8 cellular contexts compared by ENCODE assay signal in the genomic region with DNA sequence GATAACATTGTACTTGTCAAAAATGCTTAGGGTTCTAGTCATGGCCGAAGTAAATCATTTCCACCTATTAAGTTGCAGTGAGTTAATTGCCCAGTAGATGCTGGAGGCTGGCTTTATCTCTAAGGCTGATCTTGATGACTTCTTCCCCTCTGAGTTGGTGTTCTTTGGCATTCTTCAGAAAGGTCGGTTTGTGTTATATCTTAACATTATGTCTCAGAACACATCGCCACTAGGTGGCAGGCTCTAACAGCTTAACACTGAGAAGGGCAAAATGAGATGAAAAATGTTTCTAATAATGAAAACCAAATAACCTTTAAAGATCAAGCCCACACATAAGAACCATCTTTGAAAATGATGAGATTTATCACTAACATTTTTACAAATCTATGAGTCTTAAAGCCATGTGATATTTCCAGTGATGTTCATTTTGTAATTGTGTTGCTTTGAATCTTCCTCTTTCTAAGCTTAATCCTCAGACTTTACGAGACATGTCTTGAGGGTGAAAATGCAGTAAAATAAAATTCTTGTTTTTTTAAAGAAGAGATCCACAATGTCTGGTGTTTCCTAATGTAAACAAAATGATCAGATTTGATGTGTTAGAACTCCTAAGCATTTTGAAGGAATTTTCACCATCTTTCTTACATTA. TPM values are rescaled to one million over a fixed set of nuclear protein-coding genes. Genes with fewer than 3 reads are reported as not detected.
DNase-seq lines count a peak whose midpoint lies in the region; ATAC-seq, FAIRE-seq and TF ChIP-seq lines count a peak whose summit lies in the region.

No MANE protein-coding gene starts in this region.

- H3K36me3 ChIP-seq in HepG2 (replicated peaks in 1 of 2; ENCODE audit: control insufficient read depth in 1 of 2, insufficient read depth in 2 of 2, low read length in 2 of 2): peaks cover 4 to 62% of the 10 kb centered on the region in 2 experiments; a peak in 3 of 5 replicates

- peak; percentile 61 for DNase-seq in AG10803 (ENCODE audit: low read depth)
- peak; percentile 48 for DNase-seq in NCI-H2107 treated with DMSO at 0.1 percent for 48 hours (lab: John Stamatoyannopoulos, UW; ENCODE audit: unreplicated experiment)
- DNase-seq in chondrocyte (ENCODE audit: low spot score): no peak
- DNase-seq in HepG2 (ENCODE audit: low spot score): peak; percentile 52
- DNase-seq in stimulated activated CD8-positive, alpha-beta memory T cell treated with anti-CD3 and anti-CD28 coated beads, Interleukin-15, amount 100 ng/mL, for 1 hour (ENCODE audit: low read depth): peak; percentile 29

- ATAC-seq in GM19395 (IDR thresholded peaks at IDR 0.05; ENCODE audit: unreplicated experiment) (peak; percentile 54), HepG2 (peak; percentile 57; the same call in 1 of the 3 replicates), HG03097 (IDR thresholded peaks at IDR 0.05; ENCODE audit: low FRiP score, unreplicated experiment) (no peak)
- peak; percentile 46 to 66 for ATAC-seq in activated CD4-positive, CD25-positive, alpha-beta regulatory T cell treated with anti-CD3 and anti-CD28 coated beads, Interleukin-2, amount 50 U/mL, for 24 hours

- CTCF ChIA-PET in HepG2 (lab: Yijun Ruan, JAX; ENCODE audit: low intra/inter-chr PET ratio, low total read pairs): interaction anchor here (1.0 to 1.8 kb wide), 3 partner anchors 218 to 1141 kb away, joined by 3 to 33 read pairs (median 6); no protein-coding TSS in a partner anchor

- H4K20me1 ChIP-seq in HepG2 (ENCODE audit: insufficient read depth, low read length): no peaks in the 10 kb centered on the region; the same call in 1 of the 2 replicates

- H3K4me3 Mint-ChIP-seq in chondrocyte (ENCODE audit: unreplicated experiment): no peak overlapping the region

- FAIRE-seq in HepG2 (lab: Jason Lieb, UNC): peak; percentile 90

- TF ChIP-seq EP300 in HepG2 (IDR thresholded peaks at IDR 0.05; ENCODE audit: low read depth in 2 of 2, low read length in 2 of 2): no peak
- TF ChIP-seq EP300 in HepG2 (CRISPR knock-in tag; IDR thresholded peaks at IDR 0.05; ENCODE audit: borderline replicate concordance): no peak

- BruUV-seq in HepG2 (replicated peaks; lab: Mats Ljungman, UMichigan): no TSS peak

- no peak overlapping the region for H3K4me2 ChIP-seq in HepG2 (ENCODE audit: low read depth, low read length)

- TF ChIP-seq POLR2A in HepG2 (IDR thresholded peaks at IDR 0.05; ENCODE audit: insufficient read depth in 1 of 2, low read depth in 2 of 2, low read length in 2 of 2): no peak

- TF ChIP-seq CTCF in AG10803 (conservative IDR thresholded peaks at IDR 0.05; ENCODE audit: low read length): peak; percentile 84
- TF ChIP-seq CTCF in chondrocyte (IDR thresholded peaks at IDR 0.05): peak; percentile 94
- TF ChIP-seq CTCF in HepG2 (CRISPR knock-in tag; IDR thresholded peaks at IDR 0.05): peak; percentile 79

- 35% methylated on average over 4 of the region's 4 CpGs for WGBS in HepG2 (ENCODE audit: low lambda C conversion rate)

- H3K4me1 ChIP-seq in HepG2 (ENCODE audit: insufficient read depth, low read length): no peaks in the 10 kb centered on the region

- peaks cover 7% of the 10 kb centered on the region for H3K4me1 Mint-ChIP-seq in chondrocyte (ENCODE audit: low read depth)

- intact Hi-C loops in HepG2 (cut with micrococcal nuclease; ENCODE audit: unreplicated experiment): loop anchor here (1.0 kb wide), 1 partner anchor 217 kb away; no protein-coding TSS in a partner anchor

- H3K27me3 ChIP-seq in HepG2 (ENCODE audit: control insufficient read depth in 1 of 2, insufficient read depth in 2 of 2, low read length in 2 of 2): no peaks in the 10 kb centered on the region

- no peak overlapping the region for H3K9ac ChIP-seq in HepG2 (ENCODE audit: insufficient read depth, low read depth, low read length)

- H3K27ac ChIP-seq in HepG2 (ENCODE audit: extremely low read length, insufficient read depth, low read length): no peak overlapping the region

- no peak overlapping the region for H3K4me3 ChIP-seq in AG10803 (ENCODE audit: low read length)
- no peak overlapping the region for H3K4me3 ChIP-seq in HepG2 (replicated peaks in 1 of 3; ENCODE audit: insufficient read depth in 1 of 3, low read depth in 2 of 3, low read length in 3 of 3)

- POLR2A ChIA-PET in HepG2 (lab: Yijun Ruan, JAX): no interaction called here

- no peaks in the 10 kb centered on the region for H3K9me3 ChIP-seq in HepG2 (ENCODE audit: low read length)

- H3K79me2 ChIP-seq in HepG2 (ENCODE audit: insufficient read depth, low read length): no peaks in the 10 kb centered on the region

- H2AFZ ChIP-seq in HepG2 (ENCODE audit: low read length): no peak overlapping the region

- peaks cover 14% of the 10 kb centered on the region for H3K36me3 Mint-ChIP-seq in chondrocyte (ENCODE audit: low read depth)

- H3K27ac Mint-ChIP-seq in chondrocyte (ENCODE audit: unreplicated experiment): no peak overlapping the region

- in situ Hi-C loops in HepG2 (cut with HindIII; ENCODE audit: extremely low pct_ligation_motif_present, low pct_unique_long_range_greater_than_20kb): loop anchor here (5.0 to 25.0 kb wide), 2 partner anchors 217 to 632 kb away; no protein-coding TSS in a partner anchor

- no peaks in the 10 kb centered on the region for H3K27me3 Mint-ChIP-seq in chondrocyte (ENCODE audit: low read depth)

- no peaks in the 10 kb centered on the region for H3K9me3 Mint-ChIP-seq in chondrocyte (ENCODE audit: low read depth)

- peak; percentile 67 for TF ChIP-seq RAD21 in HepG2 (CRISPR knock-in tag; IDR thresholded peaks at IDR 0.05)

TF ChIP-seq in HepG2, 621 proteins besides CTCF, POLR2A, EP300 and RAD21 (continues in another document):
- no peak for TF ChIP-seq RFX3 (CRISPR knock-in tag; IDR thresholded peaks at IDR 0.05)
- peak; percentile 61; the same call in 1 of the 2 replicates for TF ChIP-seq SMC3 (IDR thresholded peaks at IDR 0.05; ENCODE audit: low read length)
- no peak for TF ChIP-seq MED1 (CRISPR knock-in tag; IDR thresholded peaks at IDR 0.05)
- peak; percentile 84 for TF ChIP-seq STAG1 (CRISPR knock-in tag; IDR thresholded peaks at IDR 0.05)
- no peak for TF ChIP-seq CC2D1A (CRISPR knock-in tag; IDR thresholded peaks at IDR 0.05)

RNA-seq across cellular contexts. Expression of gene SUDS3, which starts 28.6 kb away (rescaled TPM):
- total RNA-seq in chondrocyte (22.6 to 27.8 TPM (median 23.4 TPM) in 3 replicates), HepG2 (2016; rRNA removed; fragmentation: Illumina TruSeq; extraction: Trizol) (33.1 and 37.8 TPM in 2 replicates)
- 4.5 and 5.5 TPM in 2 replicates for total RNA-seq in HepG2 (2016; cell fraction: cytosol; rRNA removed; fragmentation: Illumina TruSeq; extraction: Trizol; ENCODE audit: low read depth)
- 32.2 and 39.3 TPM in 2 replicates for total RNA-seq in HepG2 (2016; cell fraction: insoluble cytoplasmic fraction; rRNA removed; fragmentation: Illumina TruSeq; extraction: Trizol)
- 14.7 and 16.1 TPM in 2 replicates for total RNA-seq in HepG2 (2016; cell fraction: membrane; rRNA removed; fragmentation: Illumina TruSeq; extraction: Trizol)
- total RNA-seq in HepG2 (2016; cell fraction: nucleus; rRNA removed; fragmentation: Illumina TruSeq; extraction: Trizol): 27.5 and 30.8 TPM in 2 replicates
- 17.7 and 20.2 TPM in 2 replicates for polyA plus RNA-seq in HepG2 (2011; rRNA removed)
- 8.1 and 11.4 TPM in 2 replicates for polyA plus RNA-seq in HepG2 (2011; cell fraction: cytosol; rRNA removed)
- polyA plus RNA-seq in HepG2 (2011; cell fraction: nucleus; rRNA removed): 25.3 and 28.4 TPM in 2 replicates
- 12.1 and 13.1 TPM in 2 replicates for polyA plus RNA-seq in HepG2 (2012)
- polyA plus RNA-seq in HepG2 (2016; cell fraction: cytosol; fragmentation: Illumina TruSeq; extraction: Trizol; ENCODE audit: low read depth): 3.0 and 3.4 TPM in 2 replicates
- 29.2 and 31.0 TPM in 2 replicates for polyA plus RNA-seq in HepG2 (2016; cell fraction: insoluble cytoplasmic fraction; fragmentation: Illumina TruSeq; extraction: Trizol; ENCODE audit: low read depth)
- 7.8 and 8.6 TPM in 2 replicates for polyA plus RNA-seq in HepG2 (2016; cell fraction: membrane; fragmentation: Illumina TruSeq; extraction: Trizol; ENCODE audit: low read depth)
- 37.3 and 40.5 TPM in 2 replicates for polyA plus RNA-seq in HepG2 (2016; cell fraction: nucleus; fragmentation: Illumina TruSeq; extraction: Trizol; ENCODE audit: insufficient read depth, low read depth)
- polyA minus RNA-seq in HepG2 (2011; rRNA and poly(A)+ RNA removed; ENCODE audit: low replicate concordance): 19.1 and 23.0 TPM in 2 replicates
- polyA minus RNA-seq in HepG2 (2011; cell fraction: cytosol; rRNA and poly(A)+ RNA removed): 10.3 and 12.4 TPM in 2 replicates
- 28.8 and 31.8 TPM in 2 replicates for polyA minus RNA-seq in HepG2 (2011; cell fraction: nucleus; rRNA and poly(A)+ RNA removed)

RNA-seq across cellular contexts. Expression of gene TAOK3, which starts 32.3 kb away (rescaled TPM):
- total RNA-seq in chondrocyte (18.3 to 31.3 TPM (median 19.9 TPM) in 3 replicates), HepG2 (2016; rRNA removed; fragmentation: Illumina TruSeq; extraction: Trizol) (12.3 and 16.5 TPM in 2 replicates)
- 2.5 and 3.7 TPM in 2 replicates for total RNA-seq in HepG2 (2016; cell fraction: cytosol; rRNA removed; fragmentation: Illumina TruSeq; extraction: Trizol; ENCODE audit: low read depth)
- total RNA-seq in HepG2 (2016; cell fraction: insoluble cytoplasmic fraction; rRNA removed; fragmentation: Illumina TruSeq; extraction: Trizol): 10.0 and 19.2 TPM in 2 replicates
- total RNA-seq in HepG2 (2016; cell fraction: membrane; rRNA removed; fragmentation: Illumina TruSeq; extraction: Trizol): 6.8 and 6.9 TPM in 2 replicates
- 14.9 and 15.7 TPM in 2 replicates for total RNA-seq in HepG2 (2016; cell fraction: nucleus; rRNA removed; fragmentation: Illumina TruSeq; extraction: Trizol)
- 8.5 and 10.4 TPM in 2 replicates for polyA plus RNA-seq in HepG2 (2011; rRNA removed)
- 5.9 and 11.1 TPM in 2 replicates for polyA plus RNA-seq in HepG2 (2011; cell fraction: cytosol; rRNA removed)
- polyA plus RNA-seq in HepG2 (2011; cell fraction: nucleus; rRNA removed): 11.8 and 13.6 TPM in 2 replicates
- polyA plus RNA-seq in HepG2 (2012): 9.5 and 10.2 TPM in 2 replicates
- polyA plus RNA-seq in HepG2 (2016; cell fraction: cytosol; fragmentation: Illumina TruSeq; extraction: Trizol; ENCODE audit: low read depth): 0.64 and 0.66 TPM in 2 replicates
- polyA plus RNA-seq in HepG2 (2016; cell fraction: insoluble cytoplasmic fraction; fragmentation: Illumina TruSeq; extraction: Trizol; ENCODE audit: low read depth): 19.3 and 19.4 TPM in 2 replicates
- polyA plus RNA-seq in HepG2 (2016; cell fraction: membrane; fragmentation: Illumina TruSeq; extraction: Trizol; ENCODE audit: low read depth): 2.8 and 3.6 TPM in 2 replicates
- polyA plus RNA-seq in HepG2 (2016; cell fraction: nucleus; fragmentation: Illumina TruSeq; extraction: Trizol; ENCODE audit: insufficient read depth, low read depth): 16.3 and 22.1 TPM in 2 replicates
- 20.1 and 23.9 TPM in 2 replicates for polyA minus RNA-seq in HepG2 (2011; rRNA and poly(A)+ RNA removed; ENCODE audit: low replicate concordance)
- 6.3 and 9.3 TPM in 2 replicates for polyA minus RNA-seq in HepG2 (2011; cell fraction: cytosol; rRNA and poly(A)+ RNA removed)
- polyA minus RNA-seq in HepG2 (2011; cell fraction: nucleus; rRNA and poly(A)+ RNA removed): 22.1 and 24.2 TPM in 2 replicates
